ENCODE assay signal across 8 cellular contexts in the genomic region with DNA sequence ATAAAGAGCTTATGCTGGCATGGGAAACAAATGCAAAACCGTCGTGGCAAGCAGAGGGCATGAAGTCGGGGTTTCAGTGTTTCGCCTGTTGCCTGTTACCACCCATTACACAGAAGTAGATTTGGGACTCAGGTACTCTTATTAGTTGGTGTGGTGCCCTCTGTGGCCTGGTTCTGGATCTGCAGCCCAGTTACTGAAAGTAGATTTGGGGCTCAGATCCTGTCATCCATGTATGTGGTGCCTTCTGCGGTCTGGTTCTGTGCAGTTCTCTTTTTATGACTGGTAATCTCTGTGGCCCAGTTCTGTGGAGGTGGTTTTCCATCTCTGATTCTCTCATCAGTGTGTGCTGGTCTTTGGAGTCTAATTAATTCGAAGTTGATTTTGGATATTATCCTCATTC. TPM values are rescaled to one million over a fixed set of nuclear protein-coding genes. Genes with fewer than 3 reads are reported as not detected.
DNase-seq lines count a peak whose midpoint lies in the region; ATAC-seq and TF ChIP-seq lines count a peak whose summit lies in the region.

No MANE protein-coding gene starts in this region.

- no peaks in the 10 kb centered on the region for H3K79me2 ChIP-seq in MM.1S (ENCODE audit: low read length)
- no peaks in the 10 kb centered on the region for H3K79me2 ChIP-seq in mesendoderm (ENCODE audit: control insufficient read depth, insufficient read depth, low read length)

- H2AFZ ChIP-seq in MM.1S (ENCODE audit: low read length): no peak overlapping the region

- H3K9me3 ChIP-seq in MM.1S (replicated peaks; ENCODE audit: insufficient read depth, low read length) (no peaks in the 10 kb centered on the region), adrenal gland (replicated peaks in 1 of 3) (no peaks in the 10 kb centered on the region), gastroesophageal sphincter (no peaks in the 10 kb centered on the region)

- H3K79me1 ChIP-seq in mesendoderm (ENCODE audit: low read length): no peaks in the 10 kb centered on the region

- H3K27ac ChIP-seq in MM.1S (ENCODE audit: low read length) (no peak overlapping the region), adrenal gland (no peak overlapping the region), mesendoderm (ENCODE audit: low read depth, low read length) (no peak overlapping the region), gastroesophageal sphincter (no peak overlapping the region)

- peak; percentile 20; the same call in 1 of the 2 replicates for TF ChIP-seq CTCF in MM.1S (IDR thresholded peaks at IDR 0.05; ENCODE audit: low read length)
- peak in 4 of 6 experiments; percentile 7 to 23 (median 17) for TF ChIP-seq CTCF in adrenal gland (IDR thresholded peaks at IDR 0.05)
- peak in 1 of 4 experiments; percentile 45 for TF ChIP-seq CTCF in gastroesophageal sphincter (IDR thresholded peaks at IDR 0.05)

- no peak overlapping the region for H2AK5ac ChIP-seq in mesendoderm (ENCODE audit: low read length)

- H2BK120ac ChIP-seq in mesendoderm (ENCODE audit: low read depth, low read length): no peak overlapping the region

- no peak overlapping the region for H3K18ac ChIP-seq in mesendoderm (ENCODE audit: low read length)

- TF ChIP-seq POLR2A in adrenal gland (IDR thresholded peaks at IDR 0.05) (no peak), gastroesophageal sphincter (IDR thresholded peaks at IDR 0.05) (no peak)

- H3K4me3 ChIP-seq in MM.1S (ENCODE audit: low read length) (no peak overlapping the region), adrenal gland (no peak overlapping the region), mesendoderm (ENCODE audit: low read length) (no peak overlapping the region), gastroesophageal sphincter (no peak overlapping the region)

- H3K4ac ChIP-seq in mesendoderm (ENCODE audit: low read depth, low read length): no peak overlapping the region

- H3K4me2 ChIP-seq in MM.1S (ENCODE audit: low read depth, low read length) (no peak overlapping the region), mesendoderm (ENCODE audit: low read length) (no peak overlapping the region)

- H3K27me3 ChIP-seq in MM.1S (replicated peaks; ENCODE audit: insufficient read depth, low read length): no peaks in the 10 kb centered on the region
- H3K27me3 ChIP-seq in adrenal gland: no peaks in the 10 kb centered on the region
- no peaks in the 10 kb centered on the region for H3K27me3 ChIP-seq in mesendoderm (ENCODE audit: insufficient read depth, low read length, poor library complexity)
- H3K27me3 ChIP-seq in gastroesophageal sphincter: no peaks in the 10 kb centered on the region

- no peaks in the 10 kb centered on the region for H3F3A ChIP-seq in MM.1S (ENCODE audit: insufficient read depth, low read length)

- 79 to 87% (median 83%) methylated on average over 6 of the region's 6 CpGs for WGBS in adrenal gland, 4 donors
- WGBS in mesendoderm (ENCODE audit: extremely low coverage, insufficient coverage, low lambda C conversion rate): no CpG with 5 or more reads among the region's 6 CpGs
- 63 to 79% methylated on average over 4 to 5 of the region's 6 CpGs for WGBS in gastroesophageal sphincter (ENCODE audit: low coverage in 1 of 2), 2 donors

- H4K20me1 ChIP-seq in MM.1S (ENCODE audit: insufficient read depth, low read length): no peaks in the 10 kb centered on the region

- H3K36me3 ChIP-seq in MM.1S (replicated peaks; ENCODE audit: insufficient read depth, low read length): no peaks in the 10 kb centered on the region
- no peaks in the 10 kb centered on the region for H3K36me3 ChIP-seq in adrenal gland (replicated peaks in 1 of 2)
- no peaks in the 10 kb centered on the region for H3K36me3 ChIP-seq in mesendoderm (ENCODE audit: control insufficient read depth, insufficient read depth, low read length)
- no peaks in the 10 kb centered on the region for H3K36me3 ChIP-seq in gastroesophageal sphincter

- H4K8ac ChIP-seq in mesendoderm (ENCODE audit: low read depth, low read length): no peak overlapping the region

- no peak overlapping the region for H2BK15ac ChIP-seq in mesendoderm (replicated peaks; ENCODE audit: low read depth)

- no peak overlapping the region for H3K56ac ChIP-seq in mesendoderm (ENCODE audit: low read length)

- TF ChIP-seq EP300 in gastroesophageal sphincter (IDR thresholded peaks at IDR 0.05): no peak

- DNase-seq in SIG-M5 treated with dmso at 0.1 percent for 504 hours (lab: John Stamatoyannopoulos, UW; ENCODE audit: unreplicated experiment) (peak; percentile 66), SIG-M5 (lab: John Stamatoyannopoulos, UW) (no peak), MM.1S (no peak), adrenal gland (peak in 1 of 7 donors; percentile 15), mesendoderm (peak; percentile 66), NCI-H1436 treated with DMSO at 0.1 percent for 48 hours (lab: John Stamatoyannopoulos, UW) (no peak)

- H3K23ac ChIP-seq in mesendoderm (ENCODE audit: low read length): no peak overlapping the region

- H3K4me1 ChIP-seq in MM.1S (ENCODE audit: low read length): no peaks in the 10 kb centered on the region
- no peaks in the 10 kb centered on the region for H3K4me1 ChIP-seq in adrenal gland (replicated peaks in 1 of 2)
- no peaks in the 10 kb centered on the region for H3K4me1 ChIP-seq in mesendoderm (ENCODE audit: control insufficient read depth, low read depth, low read length)
- H3K4me1 ChIP-seq in gastroesophageal sphincter: no peaks in the 10 kb centered on the region

- no peaks in the 10 kb centered on the region for H3K9me2 ChIP-seq in MM.1S (replicated peaks; ENCODE audit: insufficient read depth, low read length)

- H3K9ac ChIP-seq in MM.1S (ENCODE audit: low read length) (no peak overlapping the region), mesendoderm (ENCODE audit: low read length) (no peak overlapping the region)

- H2BK5ac ChIP-seq in mesendoderm (ENCODE audit: low read length): no peak overlapping the region

- peak; percentile 80 for ATAC-seq in GM21717 (IDR thresholded peaks at IDR 0.05; ENCODE audit: unreplicated experiment)
- ATAC-seq in gastroesophageal sphincter: no peak

- no peak overlapping the region for H4K5ac ChIP-seq in mesendoderm (ENCODE audit: low read length)

- intact Hi-C loops in adrenal gland (cut with DNase I): no loop called here

RNA-seq across cellular contexts. Expression of a gene that starts 45.2 kb away (rescaled TPM):
- 10 to 100 TPM in 5 of 8 donors, 1 to 10 TPM in 3; 8.1 to 18.3 (median 14.0) TPM for total RNA-seq in adrenal gland
- 10 to 100 TPM in 1 of 3 donors, 1 to 10 TPM in 2; 4.7 to 10.5 (median 5.2) TPM for polyA plus RNA-seq in adrenal gland
- polyA plus RNA-seq in mesendoderm (2013, experiment 1 of 2): 31.3 TPM
- 30.6 TPM for polyA plus RNA-seq in mesendoderm (2013, experiment 2 of 2)
- total RNA-seq in gastroesophageal sphincter: 10 to 100 TPM; 15.0 to 22.3 (median 17.7) TPM

Comparison
In these comparisons a context has a peak if more than half of its experiments do, and no peak if none do; other contexts are left out.
1. DNase-seq: peak in SIG-M5 treated with dmso at 0.1 percent for 504 hours (single experiment) and mesendoderm (single experiment); none in SIG-M5 (single experiment), MM.1S (single experiment) and NCI-H1436 treated with DMSO at 0.1 percent for 48 hours (single experiment).